Comparison of ENCODE assay signal across 12 cellular contexts in genomic region chr15:42065008-42065407, GRCh38. TPM values are rescaled to one million over a fixed set of nuclear protein-coding genes. Genes with fewer than 3 reads are reported as not detected.
DNase-seq lines count a peak whose midpoint lies in the region; ATAC-seq and TF ChIP-seq lines count a peak whose summit lies in the region.
"Had no signal": no experiment of that assay in that cellular context is flagged by ENCODE, and none has a peak within 500 bp of the region (broad histone marks: within the 10 kb centered on the region; RNA-seq: fewer than 3 reads in every experiment).

No MANE protein-coding gene starts in this region.

- WGBS in SK-N-SH (ENCODE audit: low lambda C conversion rate) = 40% methylated on average over 5 of the region's 7 CpGs

- H3K9me3 ChIP-seq in SK-N-SH = no peaks in the 10 kb centered on the region
- H3K9me3 ChIP-seq: thoracic aorta had no signal

- no peaks in the 10 kb centered on the region for H3K79me2 ChIP-seq in SK-N-SH (ENCODE audit: insufficient read depth)

- no peaks in the 10 kb centered on the region for H3K9me2 ChIP-seq in SK-N-SH

- H3K36me3 ChIP-seq in SK-N-SH (replicated peaks in 1 of 2; ENCODE audit: control insufficient read depth in 1 of 2, insufficient read depth in 2 of 2, low read length in 1 of 2) = no peaks in the 10 kb centered on the region
- H3K36me3 ChIP-seq: esophagus muscularis mucosa, thoracic aorta had no signal

- H3F3A ChIP-seq in SK-N-SH (replicated peaks; ENCODE audit: insufficient read depth) = no peaks in the 10 kb centered on the region

- no peaks in the 10 kb centered on the region for H3K27me3 ChIP-seq in SK-N-SH (ENCODE audit: insufficient read depth)

- H3K4me3 ChIP-seq in SK-N-SH (ENCODE audit: low read depth in 2 of 2, low read length in 1 of 2) = no peak overlapping the region
- H3K4me3 ChIP-seq: esophagus muscularis mucosa, thoracic aorta had no signal

- no peak for TF ChIP-seq RAD21 in SK-N-SH (IDR thresholded peaks at IDR 0.05; ENCODE audit: low read length)

- no peak; the same call in 2 of the 3 replicates for ATAC-seq in SK-N-SH treated with all-trans-retinoic acid at 6 μM for 48 hours
- ATAC-seq in HG03439 (IDR thresholded peaks at IDR 0.05; ENCODE audit: unreplicated experiment) = no peak
- ATAC-seq in HG03457 (IDR thresholded peaks at IDR 0.05; ENCODE audit: unreplicated experiment) = no peak

- no peak overlapping the region for H3K4me2 ChIP-seq in SK-N-SH

- intact Hi-C loops in head of caudate nucleus (cut with DNase I) = loop anchor here (5.0 kb wide), 1 partner anchor 72 kb away; no protein-coding TSS in a partner anchor

- H2AFZ ChIP-seq in SK-N-SH (ENCODE audit: low read depth) = no peak overlapping the region

- DNase-seq in SK-N-SH = peak; percentile 56
- DNase-seq in RPMI7951 (ENCODE audit: low read depth) = peak; percentile 63
- DNase-seq in head of caudate nucleus = peak in 39 of 42 donors; percentile 18 to 82 (median 56)
- DNase-seq in substantia nigra (lab: John Stamatoyannopoulos, UW) = peak in 28 of 49 donors; percentile 6 to 80 (median 22)
- no peak for DNase-seq in NCI-H510A (lab: John Stamatoyannopoulos, UW)
- DNase-seq: NCI-H2107 had no signal

- CTCF ChIA-PET in SK-N-SH (lab: Yijun Ruan, JAX) = interaction anchor here (0.5 to 17.2 kb wide), 11 partner anchors 9 to 858 kb away, joined by 3 to 293 read pairs (median 5); no protein-coding TSS in a partner anchor

- H3K9ac ChIP-seq in SK-N-SH = no peak overlapping the region

- no peaks in the 10 kb centered on the region for H4K20me1 ChIP-seq in SK-N-SH (ENCODE audit: insufficient read depth)

- POLR2A ChIA-PET in SK-N-SH (lab: Yijun Ruan, JAX) = no interaction called here

- peak overlapping the region in 1 of 2 experiments; percentile 58; a peak in 2 of 4 replicates for H3K27ac ChIP-seq in SK-N-SH (ENCODE audit: low read depth in 2 of 2, low read length in 1 of 2)
- no peak overlapping the region for H3K27ac ChIP-seq in substantia nigra (ENCODE audit: low read depth, low read length, poor library complexity, severe bottlenecking)
- H3K27ac ChIP-seq: esophagus muscularis mucosa, thoracic aorta had no signal

- peaks cover 0 to 18% of the 10 kb centered on the region in 2 experiments; a peak in 1 of 4 replicates for H3K4me1 ChIP-seq in SK-N-SH (ENCODE audit: control insufficient read depth in 1 of 2, insufficient read depth in 2 of 2, low read depth in 1 of 2, low read length in 1 of 2)
- H3K4me1 ChIP-seq: esophagus muscularis mucosa had no signal

- no peak for TF ChIP-seq EP300 in SK-N-SH (IDR thresholded peaks at IDR 0.05; ENCODE audit: borderline replicate concordance in 1 of 2, low read depth in 1 of 2, low read length in 1 of 2)

- TF ChIP-seq CTCF in SK-N-SH (IDR thresholded peaks at IDR 0.05) = no peak

TF ChIP-seq in SK-N-SH, 30 proteins besides CTCF, POLR2A, EP300 and RAD21:
- 0 out of 2 replicates have a peak, but pooled peaks have one; percentile 14 for TF ChIP-seq MXI1 (IDR thresholded peaks at IDR 0.05; ENCODE audit: low read depth, low read length)
- no peak for TF ChIP-seq RXRA (IDR thresholded peaks at IDR 0.05; ENCODE audit: borderline replicate concordance, low read depth)
- TF ChIP-seq ZBTB33 (IDR thresholded peaks at IDR 0.05; ENCODE audit: borderline replicate concordance, low read depth) = no peak
- no peak for TF ChIP-seq GABPA (IDR thresholded peaks at IDR 0.05; ENCODE audit: low read depth)
TF ChIP-seq in SK-N-SH: peak in this region for 1.

TF ChIP-seq in SK-N-SH treated with all-trans-retinoic acid at 6 μM for 48 hours, 23 proteins besides CTCF, POLR2A, EP300 and RAD21:
- TF ChIP-seq ZNF565 (CRISPR knock-in tag; conservative IDR thresholded peaks at IDR 0.05; ENCODE audit: low read depth) (no peak), ISL1 (CRISPR knock-in tag; IDR thresholded peaks at IDR 0.05) (no peak), SNAI2 (CRISPR knock-in tag; IDR thresholded peaks at IDR 0.05) (no peak), ZFP3 (CRISPR knock-in tag; IDR thresholded peaks at IDR 0.05) (no peak), POU6F1 (CRISPR knock-in tag; IDR thresholded peaks at IDR 0.05; ENCODE audit: borderline replicate concordance, low read depth) (no peak), ZNF70 (CRISPR knock-in tag; IDR thresholded peaks at IDR 0.05) (no peak), ZC3H10 (CRISPR knock-in tag; IDR thresholded peaks at IDR 0.05) (no peak)
- TF ChIP-seq, protein P1, sequence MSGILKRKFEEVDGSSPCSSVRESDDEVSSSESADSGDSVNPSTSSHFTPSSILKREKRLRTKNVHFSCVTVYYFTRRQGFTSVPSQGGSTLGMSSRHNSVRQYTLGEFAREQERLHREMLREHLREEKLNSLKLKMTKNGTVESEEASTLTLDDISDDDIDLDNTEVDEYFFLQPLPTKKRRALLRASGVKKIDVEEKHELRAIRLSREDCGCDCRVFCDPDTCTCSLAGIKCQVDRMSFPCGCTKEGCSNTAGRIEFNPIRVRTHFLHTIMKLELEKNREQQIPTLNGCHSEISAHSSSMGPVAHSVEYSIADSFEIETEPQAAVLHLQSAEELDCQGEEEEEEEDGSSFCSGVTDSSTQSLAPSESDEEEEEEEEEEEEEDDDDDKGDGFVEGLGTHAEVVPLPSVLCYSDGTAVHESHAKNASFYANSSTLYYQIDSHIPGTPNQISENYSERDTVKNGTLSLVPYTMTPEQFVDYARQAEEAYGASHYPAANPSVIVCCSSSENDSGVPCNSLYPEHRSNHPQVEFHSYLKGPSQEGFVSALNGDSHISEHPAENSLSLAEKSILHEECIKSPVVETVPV (CRISPR knock-in tag; IDR thresholded peaks at IDR 0.05) = no peak

RNA-seq across cellular contexts. Expression of gene PLA2G4D, which starts 29.4 kb away (rescaled TPM):
- polyA plus RNA-seq in SK-N-SH (2012; rRNA removed) = not detected in 2 replicates
- not detected in 2 replicates for polyA plus RNA-seq in SK-N-SH (2012; cell fraction: cytosol; rRNA removed)
- not detected in 2 replicates for polyA plus RNA-seq in SK-N-SH (2012; cell fraction: nucleus; rRNA removed)
- not detected in 2 replicates for total RNA-seq in RPMI7951 (2014; rRNA removed; shearing (Covaris generic))
- total RNA-seq: esophagus muscularis mucosa, osteoblast, thoracic aorta had no signal

RNA-seq across cellular contexts. Expression of gene PLA2G4E, which starts 44.2 kb away (rescaled TPM):
- polyA plus RNA-seq in SK-N-SH (2012; rRNA removed) = not detected in 2 replicates
- not detected in 2 replicates for polyA plus RNA-seq in SK-N-SH (2012; cell fraction: cytosol; rRNA removed)
- polyA plus RNA-seq in SK-N-SH (2012; cell fraction: nucleus; rRNA removed) = not detected in 2 replicates
- total RNA-seq in RPMI7951 (2014; rRNA removed; shearing (Covaris generic)) = not detected in 2 replicates
- total RNA-seq: esophagus muscularis mucosa, osteoblast, thoracic aorta had no signal
